32 cellular contexts compared by ENCODE assay signal in genomic region chr1:178921499-178921898, GRCh38.
DNase-seq lines count a peak whose midpoint lies in the region; ATAC-seq and TF ChIP-seq lines count a peak whose summit lies in the region.
"Had no signal": no experiment of that assay in that cellular context is flagged by ENCODE, and none has a peak within 500 bp of the region (broad histone marks: within the 10 kb centered on the region; RNA-seq: fewer than 3 reads in every experiment).

No MANE protein-coding gene starts in this region.

- ATAC-seq in GM18861 (IDR thresholded peaks at IDR 0.05; ENCODE audit: unreplicated experiment) (peak; percentile 74), GM21423 (IDR thresholded peaks at IDR 0.05; ENCODE audit: unreplicated experiment) (peak; percentile 70), HG03354 (IDR thresholded peaks at IDR 0.05; ENCODE audit: poor library complexity, severe bottlenecking, unreplicated experiment) (peak; percentile 69), GM19324 (IDR thresholded peaks at IDR 0.05; ENCODE audit: low FRiP score, unreplicated experiment) (no peak)
- ATAC-seq in stimulated activated memory B cell treated with anti-CD40 and anti-IgM and Interleukin-4, amounts not matched to agents 10 μg/mL and 1 μg/mL and 100 μg/mL, for 72 hours, result peak; percentile 65
- ATAC-seq: left cardiac atrium, natural killer cell, psoas muscle, sciatic nerve had no signal

- no peak overlapping the region for H3K27ac Mint-ChIP-seq in stimulated activated memory B cell treated with anti-CD40 and anti-IgM and Interleukin-4, amounts not matched to agents 10 μg/mL and 1 μg/mL and 100 μg/mL, for 72 hours
- H3K27ac Mint-ChIP-seq: activated naive CD8-positive, alpha-beta T cell treated with anti-CD3 and anti-CD28 coated beads, Interleukin-2, amount 10 ng/mL, durations not matched to agents 7 days and 5 days; natural killer cell had no signal

- H3K4me3 ChIP-seq in foreskin fibroblast (ENCODE audit: low read depth in 1 of 2, low read length in 2 of 2), result no peak overlapping the region
- H3K4me3 ChIP-seq: cardiac muscle cell, lung, psoas muscle, SJCRH30, tibial artery had no signal

- H3K27me3 Mint-ChIP-seq in stimulated activated memory B cell treated with anti-CD40 and anti-IgM and Interleukin-4, amounts not matched to agents 10 μg/mL and 1 μg/mL and 100 μg/mL, for 72 hours, result no peaks in the 10 kb centered on the region
- H3K27me3 Mint-ChIP-seq: activated naive CD8-positive, alpha-beta T cell treated with anti-CD3 and anti-CD28 coated beads, Interleukin-2, amount 10 ng/mL, durations not matched to agents 7 days and 5 days; IgD-negative memory B cell had no signal

- peaks cover 40% of the 10 kb centered on the region for H3K4me1 Mint-ChIP-seq in stimulated activated memory B cell treated with anti-CD40 and anti-IgM and Interleukin-4, amounts not matched to agents 10 μg/mL and 1 μg/mL and 100 μg/mL, for 72 hours
- H3K4me1 Mint-ChIP-seq: activated naive CD8-positive, alpha-beta T cell treated with anti-CD3 and anti-CD28 coated beads, Interleukin-2, amount 10 ng/mL, durations not matched to agents 7 days and 5 days; natural killer cell had no signal

- no peak for TF ChIP-seq CTCF in foreskin fibroblast (IDR thresholded peaks at IDR 0.05; ENCODE audit: low read depth, low read length)

- peaks cover 48% of the 10 kb centered on the region for H3K36me3 Mint-ChIP-seq in stimulated activated memory B cell treated with anti-CD40 and anti-IgM and Interleukin-4, amounts not matched to agents 10 μg/mL and 1 μg/mL and 100 μg/mL, for 72 hours
- H3K36me3 Mint-ChIP-seq: activated naive CD8-positive, alpha-beta T cell treated with anti-CD3 and anti-CD28 coated beads, Interleukin-2, amount 10 ng/mL, durations not matched to agents 7 days and 5 days had no signal

- no peak overlapping the region for H3K4me3 Mint-ChIP-seq in stimulated activated memory B cell treated with anti-CD40 and anti-IgM and Interleukin-4, amounts not matched to agents 10 μg/mL and 1 μg/mL and 100 μg/mL, for 72 hours
- H3K4me3 Mint-ChIP-seq: activated naive CD8-positive, alpha-beta T cell treated with anti-CD3 and anti-CD28 coated beads, Interleukin-2, amount 10 ng/mL, durations not matched to agents 7 days and 5 days; natural killer cell had no signal

- no peak for DNase-seq in NCI-H1092 treated with DMSO at 0.1 percent for 48 hours (lab: John Stamatoyannopoulos, UW)
- DNase-seq in foreskin fibroblast, result no peak
- DNase-seq: ACHN; activated CD4-positive, alpha-beta T cell treated with anti-CD3 and anti-CD28 coated beads for 48 hours; activated CD8-positive, alpha-beta memory T cell treated with anti-CD3 and anti-CD28 coated beads for 24 hours; activated gamma-delta T cell treated with Interleukin-2 at 50 U/mL for 16 hours; activated naive CD8-positive, alpha-beta T cell treated with anti-CD3 and anti-CD28 coated beads, Interleukin-2, amount 10 ng/mL, durations not matched to agents 7 days and 5 days; activated T-cell treated with anti-CD3 and anti-CD28 coated beads for 4 hours; BE2C; DMS 273 treated with DMSO at 0.1 percent for 48 hours; effector CD8-positive, alpha-beta T cell; hypothalamus; left cardiac atrium; natural killer cell; NCI-H1048; NCI-H1694 treated with DMSO at 0.1 percent for 48 hours; NCI-H446; occipital lobe; psoas muscle; RPMI8226; SJCRH30; SW 1271; tibial artery had no signal

- no peaks in the 10 kb centered on the region for H3K9me3 Mint-ChIP-seq in stimulated activated memory B cell treated with anti-CD40 and anti-IgM and Interleukin-4, amounts not matched to agents 10 μg/mL and 1 μg/mL and 100 μg/mL, for 72 hours
- H3K9me3 Mint-ChIP-seq: natural killer cell had no signal
